In genomic region chr1:200837931-200838571, GRCh38 we compare ENCODE assay signal across 10 cellular contexts. TPM values are rescaled to one million over a fixed set of nuclear protein-coding genes. Genes with fewer than 3 reads are reported as not detected.
DNase-seq lines count a peak whose midpoint lies in the region; ATAC-seq and TF ChIP-seq lines count a peak whose summit lies in the region.
"Had no signal": no experiment of that assay in that cellular context is flagged by ENCODE, and none has a peak within 500 bp of the region (broad histone marks: within the 10 kb centered on the region; RNA-seq: fewer than 3 reads in every experiment).

No MANE protein-coding gene starts in this region.

- H3K27ac ChIP-seq in VCaP, result no peak overlapping the region
- H3K27ac ChIP-seq in right lobe of liver, result no peak overlapping the region
- no peak overlapping the region for H3K27ac ChIP-seq in upper lobe of left lung

- H3K27me3 ChIP-seq in right lobe of liver (no peaks in the 10 kb centered on the region), upper lobe of left lung (no peaks in the 10 kb centered on the region)

- peak overlapping the region; percentile 79 for H3K27ac Mint-ChIP-seq in HFFc6

- H3K4me3 ChIP-seq in right lobe of liver, result no peak overlapping the region
- no peak overlapping the region for H3K4me3 ChIP-seq in upper lobe of left lung

- no peaks in the 10 kb centered on the region; the same call in 1 of the 2 replicates for H3K27me3 Mint-ChIP-seq in HFFc6 (ENCODE audit: insufficient read depth)

- intact Hi-C loops in right lobe of liver (cut with DNase I), result no loop called here

- no peak for ATAC-seq in right lobe of liver
- no peak for ATAC-seq in upper lobe of left lung (ENCODE audit: low FRiP score in 2 of 2)
- no peak for ATAC-seq in HG03457 (IDR thresholded peaks at IDR 0.05; ENCODE audit: unreplicated experiment)
- ATAC-seq: left ventricle myocardium superior had no signal

- peaks cover 30% of the 10 kb centered on the region for H3K36me3 Mint-ChIP-seq in HFFc6 (ENCODE audit: low read depth)

- H3K36me3 ChIP-seq in right lobe of liver, result no peaks in the 10 kb centered on the region
- H3K36me3 ChIP-seq in upper lobe of left lung, result peaks cover 0 to 20% (median 4%) of the 10 kb centered on the region in 4 donors

- H3K4me1 ChIP-seq in right lobe of liver (no peaks in the 10 kb centered on the region), upper lobe of left lung (no peaks in the 10 kb centered on the region)

- H3K4me1 Mint-ChIP-seq in HFFc6 (ENCODE audit: low read depth), result peaks cover 32% of the 10 kb centered on the region

- no peak for TF ChIP-seq EP300 in upper lobe of left lung (IDR thresholded peaks at IDR 0.05)

- DNase-seq in CD1c-positive myeloid dendritic cell (ENCODE audit: extremely low spot score) (peak; percentile 7), HFFc6 (peak; percentile 27), right lobe of liver (no peak), upper lobe of left lung (no peak), anterior cingulate cortex (lab: John Stamatoyannopoulos, UW) (no peak), NCI-H2081 (lab: John Stamatoyannopoulos, UW) (no peak)
- DNase-seq: left ventricle myocardium superior, T-helper 9 cell had no signal

- 31% methylated on average over 2 of the region's 2 CpGs for WGBS in right lobe of liver (ENCODE audit: insufficient coverage, low coverage, low lambda C conversion rate, missing lambda C conversion rate)
- 43 to 47% methylated on average over 2 of the region's 2 CpGs for WGBS in upper lobe of left lung, 2 donors

- H3K4me3 Mint-ChIP-seq in HFFc6, result peak overlapping the region; percentile 46

- peaks cover 0 to 4% (median 0%) of the 10 kb centered on the region in 4 donors for H3K9me3 ChIP-seq in right lobe of liver
- H3K9me3 ChIP-seq in upper lobe of left lung, result no peaks in the 10 kb centered on the region

- TF ChIP-seq CTCF in HFFc6 (IDR thresholded peaks at IDR 0.05) (peak; percentile 83), VCaP (conservative IDR thresholded peaks at IDR 0.05) (peak; percentile 73), right lobe of liver (IDR thresholded peaks at IDR 0.05) (peak; percentile 33 to 57 (median 50)), upper lobe of left lung (IDR thresholded peaks at IDR 0.05) (peak in 3 of 6 experiments; percentile 13 to 36 (median 26))

- TF ChIP-seq POLR2A in right lobe of liver (IDR thresholded peaks at IDR 0.05) (no peak), upper lobe of left lung (IDR thresholded peaks at IDR 0.05) (no peak)

- no peaks in the 10 kb centered on the region for H3K9me3 Mint-ChIP-seq in HFFc6

RNA-seq across cellular contexts. Expression of gene GPR25, which starts 34.7 kb away (rescaled TPM):
- total RNA-seq in HFFc6 (2021; fragmentation: NEBNext Ultra II Directional; extraction: Animal tissue kit (Norgen Biotek cat#: 25700)), result not detected
- not detected for total RNA-seq in right lobe of liver
- total RNA-seq in upper lobe of left lung, result under 1 TPM in 3 of 6 donors, not detected in 3; 0.49 to 0.74 (median 0.54) TPM
- total RNA-seq: left ventricle myocardium superior had no signal

RNA-seq across cellular contexts. Expression of gene INAVA, which starts 56.6 kb away (rescaled TPM):
- not detected for total RNA-seq in HFFc6 (2021; fragmentation: NEBNext Ultra II Directional; extraction: Animal tissue kit (Norgen Biotek cat#: 25700))
- total RNA-seq in right lobe of liver, result under 1 TPM; 0.29 to 0.55 (median 0.41) TPM
- 10 to 100 TPM in 5 of 6 donors, 1 to 10 TPM in 1; 8.9 to 21.0 (median 16.3) TPM for total RNA-seq in upper lobe of left lung

Comparison
In these comparisons a context has a peak if more than half of its experiments do, and no peak if none do; other contexts are left out.
1. DNase-seq: peak in CD1c-positive myeloid dendritic cell (single experiment) and HFFc6 (single experiment); none in right lobe of liver (0 of 3), upper lobe of left lung (0 of 2), anterior cingulate cortex (0 of 58) and NCI-H2081 (0 of 2).
2. RNA of gene INAVA, which starts 56.6 kb away (total RNA-seq): 8.9 to 21.0 TPM in upper lobe of left lung; 0.29 to 0.55 TPM in right lobe of liver and not detected in HFFc6; every median in the first group is over 4 times any median in the second.